ENCODE assay signal across 12 cellular contexts in the genomic region with DNA sequence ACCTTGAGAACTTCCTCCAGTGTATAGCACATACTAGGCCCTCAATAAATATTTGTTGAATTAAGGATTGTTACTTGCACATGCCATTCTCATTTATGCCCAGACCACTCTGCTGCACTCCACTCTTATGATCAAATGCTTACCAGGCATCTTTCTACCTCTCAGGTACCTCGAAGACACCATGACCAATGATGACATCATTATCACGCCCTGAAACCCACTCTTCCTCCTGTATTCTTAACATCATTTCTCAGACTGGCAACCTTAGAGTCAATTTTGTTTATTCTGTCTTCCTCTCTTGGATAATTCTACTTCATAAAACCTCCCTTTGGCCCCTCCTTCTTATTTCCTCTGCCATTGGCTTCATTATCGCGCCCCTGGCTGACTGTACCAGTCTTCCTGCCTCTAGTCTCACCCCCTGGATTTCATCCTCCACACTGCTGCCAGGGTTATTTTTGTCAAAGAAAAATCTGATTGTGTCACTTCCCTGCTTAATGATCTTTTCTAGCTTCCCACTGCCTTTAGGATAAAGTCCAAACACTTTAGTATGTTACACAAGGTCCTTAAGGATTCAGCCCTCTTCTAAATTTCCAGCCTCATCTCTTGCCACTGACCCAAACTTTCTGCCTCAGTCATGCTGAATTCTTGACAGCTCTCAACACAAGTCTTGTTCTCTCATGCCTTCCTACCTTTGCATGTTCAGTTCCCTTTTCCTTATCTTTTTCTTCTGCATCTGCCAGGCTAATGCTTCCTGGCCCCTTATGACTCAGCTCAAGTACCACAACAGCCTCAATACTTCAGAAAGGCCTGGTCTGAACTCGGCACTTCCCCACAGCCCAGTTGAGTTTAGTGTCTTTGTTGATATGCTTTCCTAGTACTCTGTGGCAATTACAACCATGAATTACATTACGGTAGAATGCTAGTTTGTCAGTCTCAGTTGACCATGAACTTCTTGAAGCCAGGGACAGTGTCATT. TPM values are rescaled to one million over a fixed set of nuclear protein-coding genes. Genes with fewer than 3 reads are reported as not detected.
DNase-seq lines count a peak whose midpoint lies in the region; ATAC-seq, FAIRE-seq and TF ChIP-seq lines count a peak whose summit lies in the region.
"Had no signal": no experiment of that assay in that cellular context is flagged by ENCODE, and none has a peak within 500 bp of the region (broad histone marks: within the 10 kb centered on the region; RNA-seq: fewer than 3 reads in every experiment).

No MANE protein-coding gene starts in this region.

- TF ChIP-seq CTCF in vagina (IDR thresholded peaks at IDR 0.05), result no peak

- no peaks in the 10 kb centered on the region for H3K9me3 ChIP-seq in vagina
- H3K9me3 ChIP-seq: neutrophil had no signal

- intact Hi-C loops in vagina (cut with DNase I), result no loop called here

- no peaks in the 10 kb centered on the region for H3K4me1 ChIP-seq in vagina

- no peaks in the 10 kb centered on the region for H3K27me3 ChIP-seq in vagina
- H3K27me3 ChIP-seq: neutrophil had no signal

- peak; percentile 70 for FAIRE-seq in GM12892 (lab: Jason Lieb, UNC)

- TF ChIP-seq POLR2A in GM12892 (IDR thresholded peaks at IDR 0.05; ENCODE audit: low read depth, low read length) (no peak), vagina (IDR thresholded peaks at IDR 0.05) (no peak)

- H3K27ac ChIP-seq in vagina, result no peak overlapping the region
- H3K27ac ChIP-seq: neutrophil had no signal

- H3K36me3 ChIP-seq in vagina, result no peaks in the 10 kb centered on the region
- H3K36me3 ChIP-seq: neutrophil had no signal

- DNase-seq in GM12892 (ENCODE audit: insufficient read length) (no peak), UCSD-AML1 (lab: John Stamatoyannopoulos, UW; ENCODE audit: unreplicated experiment) (peak; percentile 37), iris pigment epithelial cell (ENCODE audit: low read depth) (peak; percentile 41), vagina (ENCODE audit: extremely low spot score in 2 of 2) (no peak), HuH-7 (ENCODE audit: low spot score) (no peak)
- no peak for DNase-seq in activated CD4-positive, CD25-positive, alpha-beta regulatory T cell treated with anti-CD3 and anti-CD28 coated beads, Interleukin-2, amount 50 U/mL, for 72 hours
- DNase-seq: CD8-positive, alpha-beta T cell; NCI-H1417; stimulated activated CD4-positive, alpha-beta T cell treated with anti-CD3 and anti-CD28 coated beads, Interleukin-2, amount 100 ng/mL, for 24 hours had no signal

- ATAC-seq in HG03342 (IDR thresholded peaks at IDR 0.05; ENCODE audit: unreplicated experiment) (peak; percentile 57), GM19455 (IDR thresholded peaks at IDR 0.05; ENCODE audit: unreplicated experiment) (no peak)
- ATAC-seq: CD8-positive, alpha-beta T cell had no signal

- no peak overlapping the region for H3K4me3 ChIP-seq in vagina

RNA-seq across cellular contexts. Expression of gene HDAC8, which starts 45.8 kb away (rescaled TPM):
- polyA plus RNA-seq in GM12892 (2012; ENCODE audit: missing spikeins), result 23.6 TPM
- total RNA-seq in vagina, result 33.4 TPM

Comparison
In these comparisons a context has a peak if more than half of its experiments do, and no peak if none do; other contexts are left out.
1. DNase-seq: peak in UCSD-AML1 (single experiment) and iris pigment epithelial cell (single experiment); none in GM12892 (single experiment), activated CD4-positive, CD25-positive, alpha-beta regulatory T cell treated with anti-CD3 and anti-CD28 coated beads, Interleukin-2, amount 50 U/mL, for 72 hours (single experiment), vagina (0 of 2) and HuH-7 (single experiment).